In the genomic region with DNA sequence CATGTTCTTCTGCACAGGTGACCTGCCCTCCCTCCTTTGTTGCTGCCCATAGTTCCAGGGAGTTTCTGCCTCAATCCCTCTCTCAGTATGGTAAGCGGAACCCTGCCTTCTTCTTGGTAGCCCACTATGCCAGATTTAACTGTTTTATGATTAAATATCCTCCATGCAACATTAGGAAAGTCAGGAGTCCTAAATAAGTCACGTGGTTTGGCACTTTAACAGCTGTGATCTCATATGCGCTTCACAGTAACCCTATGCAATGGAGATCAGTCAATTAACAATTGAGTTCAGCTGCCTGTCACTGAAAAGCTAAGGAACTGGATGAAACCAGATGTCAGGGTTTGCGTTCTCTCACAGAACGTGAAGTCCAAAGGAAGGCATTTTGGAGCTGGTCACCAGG, we compare ENCODE assay signal across 22 cellular contexts.
DNase-seq lines count a peak whose midpoint lies in the region; ATAC-seq and TF ChIP-seq lines count a peak whose summit lies in the region.
"Had no signal": no experiment of that assay in that cellular context is flagged by ENCODE, and none has a peak within 500 bp of the region (broad histone marks: within the 10 kb centered on the region; RNA-seq: fewer than 3 reads in every experiment).

No MANE protein-coding gene starts in this region.

- intact Hi-C loops in natural killer cell (cut with micrococcal nuclease), result no loop called here
- intact Hi-C loops in Right ventricle myocardium superior (cut with DNase I), result no loop called here

- TF ChIP-seq CTCF in natural killer cell (IDR thresholded peaks at IDR 0.05) (no peak), brain (conservative IDR thresholded peaks at IDR 0.05) (no peak), chondrocyte (IDR thresholded peaks at IDR 0.05) (no peak)

- H3K4me3 Mint-ChIP-seq in natural killer cell (peak overlapping the region; percentile 78), brain (no peak overlapping the region), immature natural killer cell (peak overlapping the region; percentile 44 to 84 (median 75)), chondrocyte (ENCODE audit: unreplicated experiment) (no peak overlapping the region)
- H3K4me3 Mint-ChIP-seq in natural killer cell treated with Interleukin-12 subunit alpha and Interleukin-12 subunit beta and Interleukin-15 and Interleukin-18, amount 100 ng/mL, for 72 hours, result no peak overlapping the region
- H3K4me3 Mint-ChIP-seq: CD4-positive, alpha-beta T cell had no signal

- ATAC-seq in natural killer cell (no peak), Right ventricle myocardium superior (ENCODE audit: poor library complexity) (no peak)
- ATAC-seq in natural killer cell treated with Interleukin-12 subunit alpha and Interleukin-12 subunit beta and Interleukin-15 and Interleukin-18, amount 100 ng/mL, for 72 hours, result no peak
- ATAC-seq: A549, HCT116 had no signal

- H3K4me1 Mint-ChIP-seq in natural killer cell, result peaks cover 52 to 55% of the 10 kb centered on the region in 2 donors
- H3K4me1 Mint-ChIP-seq in natural killer cell treated with Interleukin-12 subunit alpha and Interleukin-12 subunit beta and Interleukin-15 and Interleukin-18, amount 100 ng/mL, for 72 hours (ENCODE audit: low read depth in 2 of 2), result peaks cover 32 to 39% of the 10 kb centered on the region in 2 donors
- H3K4me1 Mint-ChIP-seq in brain, result peaks cover 38% of the 10 kb centered on the region
- H3K4me1 Mint-ChIP-seq in immature natural killer cell, result peaks cover 66 to 78% of the 10 kb centered on the region in 2 donors
- H3K4me1 Mint-ChIP-seq in chondrocyte (ENCODE audit: low read depth), result no peaks in the 10 kb centered on the region

- H3K36me3 Mint-ChIP-seq in natural killer cell (no peaks in the 10 kb centered on the region), brain (no peaks in the 10 kb centered on the region), immature natural killer cell (peaks cover 17 to 45% (median 31%) of the 10 kb centered on the region in 3 donors), chondrocyte (ENCODE audit: low read depth) (no peaks in the 10 kb centered on the region)
- peaks cover 6% of the 10 kb centered on the region for H3K36me3 Mint-ChIP-seq in natural killer cell treated with Interleukin-12 subunit alpha and Interleukin-12 subunit beta and Interleukin-15 and Interleukin-18, amount 100 ng/mL, for 72 hours

- H3K27ac Mint-ChIP-seq in natural killer cell, result peak overlapping the region; percentile 59 to 82
- no peak overlapping the region for H3K27ac Mint-ChIP-seq in natural killer cell treated with Interleukin-12 subunit alpha and Interleukin-12 subunit beta and Interleukin-15 and Interleukin-18, amount 100 ng/mL, for 72 hours
- peak overlapping the region in 3 of 5 experiments; percentile 44 to 87 (median 80) for H3K27ac Mint-ChIP-seq in brain
- H3K27ac Mint-ChIP-seq in immature natural killer cell, result peak overlapping the region; percentile 15 to 96 (median 76)
- H3K27ac Mint-ChIP-seq in chondrocyte (ENCODE audit: unreplicated experiment), result no peak overlapping the region
- H3K27ac Mint-ChIP-seq: CD4-positive, alpha-beta T cell had no signal

- H3K27me3 Mint-ChIP-seq in natural killer cell (ENCODE audit: low read depth in 2 of 2), result no peaks in the 10 kb centered on the region
- H3K27me3 Mint-ChIP-seq in natural killer cell treated with Interleukin-12 subunit alpha and Interleukin-12 subunit beta and Interleukin-15 and Interleukin-18, amount 100 ng/mL, for 72 hours, result no peaks in the 10 kb centered on the region
- no peaks in the 10 kb centered on the region for H3K27me3 Mint-ChIP-seq in brain
- H3K27me3 Mint-ChIP-seq in immature natural killer cell (ENCODE audit: low read depth in 3 of 3), result peaks cover 3 to 11% (median 7%) of the 10 kb centered on the region in 3 donors
- H3K27me3 Mint-ChIP-seq in chondrocyte (ENCODE audit: low read depth), result peaks cover 17% of the 10 kb centered on the region

- H3K9me3 Mint-ChIP-seq in natural killer cell, result no peaks in the 10 kb centered on the region
- H3K9me3 Mint-ChIP-seq in natural killer cell treated with Interleukin-12 subunit alpha and Interleukin-12 subunit beta and Interleukin-15 and Interleukin-18, amount 100 ng/mL, for 72 hours, result no peaks in the 10 kb centered on the region
- H3K9me3 Mint-ChIP-seq in brain, result peaks cover 0 to 10% (median 4%) of the 10 kb centered on the region in 5 experiments
- H3K9me3 Mint-ChIP-seq in immature natural killer cell, result peaks cover 0 to 5% (median 3%) of the 10 kb centered on the region in 6 donors
- no peaks in the 10 kb centered on the region for H3K9me3 Mint-ChIP-seq in chondrocyte (ENCODE audit: low read depth)
- H3K9me3 Mint-ChIP-seq: CD4-positive, alpha-beta T cell had no signal

- no peak for DNase-seq in natural killer cell
- no peak for DNase-seq in natural killer cell treated with Interleukin-12 subunit alpha and Interleukin-12 subunit beta and Interleukin-15 and Interleukin-18, amount 100 ng/mL, for 72 hours (ENCODE audit: low spot score)
- no peak for DNase-seq in immature natural killer cell
- no peak for DNase-seq in chondrocyte (ENCODE audit: low spot score)
- no peak for DNase-seq in DMS114 treated with DMSO at 0.1 percent for 48 hours (lab: John Stamatoyannopoulos, UW; ENCODE audit: unreplicated experiment)
- DNase-seq in Right ventricle myocardium superior, result no peak
- DNase-seq: AML-193; CD4-positive, alpha-beta T cell; DMS79 treated with DMSO at 0.1 percent for 48 hours; GF-D8; Karpas-422; NCI-H1092; NCI-H1417 treated with DMSO at 0.1 percent for 48 hours; NCI-H2029; NCI-H2171; NCI-H345; NCI-H510A treated with DMSO at 0.1 percent for 48 hours; SK-N-SH; SW 1271 had no signal

Comparison
In these comparisons a context has a peak if more than half of its experiments do, and no peak if none do; other contexts are left out.
1. H3K27ac Mint-ChIP-seq: peak in natural killer cell (2 of 2), brain (3 of 5) and immature natural killer cell (6 of 6); none in natural killer cell treated with Interleukin-12 subunit alpha and Interleukin-12 subunit beta and Interleukin-15 and Interleukin-18, amount 100 ng/mL, for 72 hours (0 of 2) and chondrocyte (single experiment).
2. H3K4me3 Mint-ChIP-seq: peak in natural killer cell (single experiment) and immature natural killer cell (5 of 5); none in natural killer cell treated with Interleukin-12 subunit alpha and Interleukin-12 subunit beta and Interleukin-15 and Interleukin-18, amount 100 ng/mL, for 72 hours (single experiment), brain (0 of 5) and chondrocyte (single experiment).